Comparison of ENCODE assay signal across 19 cellular contexts in the genomic region with DNA sequence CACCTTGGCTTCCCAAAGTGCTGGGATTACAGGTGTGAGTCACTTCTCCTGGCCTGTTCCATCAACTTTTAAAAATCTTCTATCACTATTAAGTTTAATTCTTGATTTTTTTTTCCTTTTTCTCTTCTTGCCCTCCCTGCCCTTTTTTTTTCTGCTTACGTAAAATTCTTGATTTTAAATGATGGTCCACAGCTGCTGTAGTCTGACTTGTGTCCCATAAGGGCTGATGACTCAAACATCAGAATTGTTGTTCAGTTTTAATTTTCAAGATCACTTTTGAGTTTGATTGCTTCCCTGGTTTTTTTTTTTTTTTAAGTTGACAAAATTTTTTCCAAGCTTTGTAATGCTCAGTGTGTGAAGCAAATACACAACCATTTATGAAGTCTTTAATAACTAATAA.
DNase-seq lines count a peak whose midpoint lies in the region; ATAC-seq and TF ChIP-seq lines count a peak whose summit lies in the region.
"Had no signal": no experiment of that assay in that cellular context is flagged by ENCODE, and none has a peak within 500 bp of the region (broad histone marks: within the 10 kb centered on the region; RNA-seq: fewer than 3 reads in every experiment).

No MANE protein-coding gene starts in this region.

- no peak overlapping the region for H3K4me3 ChIP-seq in gastroesophageal sphincter
- H3K4me3 ChIP-seq: A549, GM23338 had no signal

- no peak for ATAC-seq in activated T-cell treated with anti-CD3 and anti-CD28 coated beads, Interleukin-2, amount 50 U/mL, for 72 hours (replicated peaks in 1 of 2)
- ATAC-seq in T-cell (replicated peaks in 1 of 4) (no peak), gastroesophageal sphincter (peak; percentile 67), omental fat pad (ENCODE audit: low FRiP score) (no peak), HG03571 (IDR thresholded peaks at IDR 0.05; ENCODE audit: unreplicated experiment) (no peak)
- no peak for ATAC-seq in stimulated activated memory B cell treated with anti-CD40 and anti-IgM and Interleukin-4, amounts not matched to agents 10 μg/mL and 1 μg/mL and 100 μg/mL, for 72 hours
- ATAC-seq: A549; CD8-positive, alpha-beta T cell; GM23338 had no signal

- peak overlapping the region; percentile 64 for H3K27ac Mint-ChIP-seq in activated T-cell treated with anti-CD3 and anti-CD28 coated beads, Interleukin-2, amount 50 U/mL, for 72 hours
- peak overlapping the region; percentile 70 to 97 for H3K27ac Mint-ChIP-seq in T-cell
- H3K27ac Mint-ChIP-seq in stimulated activated memory B cell treated with anti-CD40 and anti-IgM and Interleukin-4, amounts not matched to agents 10 μg/mL and 1 μg/mL and 100 μg/mL, for 72 hours: peak overlapping the region; percentile 25
- H3K27ac Mint-ChIP-seq: GM23338 had no signal

- POLR2A ChIA-PET in T-cell (lab: Charles Lee): interaction anchor here (0.6 to 0.7 kb wide), 3 partner anchors 11 to 527 kb away, joined by 3 to 5 read pairs (median 4); no protein-coding TSS in a partner anchor

- peaks cover 46% of the 10 kb centered on the region for H3K4me1 Mint-ChIP-seq in activated T-cell treated with anti-CD3 and anti-CD28 coated beads, Interleukin-2, amount 50 U/mL, for 72 hours (ENCODE audit: low read depth)
- H3K4me1 Mint-ChIP-seq in T-cell: peaks cover 34 to 43% (median 39%) of the 10 kb centered on the region in 3 donors
- H3K4me1 Mint-ChIP-seq in stimulated activated memory B cell treated with anti-CD40 and anti-IgM and Interleukin-4, amounts not matched to agents 10 μg/mL and 1 μg/mL and 100 μg/mL, for 72 hours: peaks cover 32% of the 10 kb centered on the region

- CTCF ChIA-PET in T-cell (lab: Charles Lee): interaction anchor here in 1 of 2 donors (0.7 to 1.1 kb wide), 2 partner anchors 10 to 14 kb away, joined by 3 to 4 read pairs; no protein-coding TSS in a partner anchor

- no peak for TF ChIP-seq EP300 in gastroesophageal sphincter (IDR thresholded peaks at IDR 0.05)

- H3K9me3 ChIP-seq in gastroesophageal sphincter: no peaks in the 10 kb centered on the region
- H3K9me3 ChIP-seq: A549 had no signal

- in situ Hi-C loops in KBM-7 (cut with MboI; ENCODE audit: low pct_unique_long_range_greater_than_20kb, low sequenced_read_pairs): no loop called here

- 20 to 50% methylated on average over 1 of the region's 1 CpG for WGBS in gastroesophageal sphincter (ENCODE audit: low coverage in 1 of 2), 2 donors

- H3K27me3 Mint-ChIP-seq in activated T-cell treated with anti-CD3 and anti-CD28 coated beads, Interleukin-2, amount 50 U/mL, for 72 hours (ENCODE audit: low read depth): no peaks in the 10 kb centered on the region
- no peaks in the 10 kb centered on the region for H3K27me3 Mint-ChIP-seq in T-cell
- H3K27me3 Mint-ChIP-seq in stimulated activated memory B cell treated with anti-CD40 and anti-IgM and Interleukin-4, amounts not matched to agents 10 μg/mL and 1 μg/mL and 100 μg/mL, for 72 hours: no peaks in the 10 kb centered on the region

- peaks cover 0 to 6% of the 10 kb centered on the region in 2 donors for H3K36me3 Mint-ChIP-seq in activated T-cell treated with anti-CD3 and anti-CD28 coated beads, Interleukin-2, amount 50 U/mL, for 72 hours (ENCODE audit: insufficient read depth in 2 of 2)
- peaks cover 15% of the 10 kb centered on the region for H3K36me3 Mint-ChIP-seq in T-cell
- H3K36me3 Mint-ChIP-seq in stimulated activated memory B cell treated with anti-CD40 and anti-IgM and Interleukin-4, amounts not matched to agents 10 μg/mL and 1 μg/mL and 100 μg/mL, for 72 hours: peaks cover 23% of the 10 kb centered on the region

- TF ChIP-seq CTCF in gastroesophageal sphincter (IDR thresholded peaks at IDR 0.05) (no peak), omental fat pad (IDR thresholded peaks at IDR 0.05) (no peak)

- no peak for DNase-seq in activated T-cell treated with anti-CD3 and anti-CD28 coated beads, Interleukin-2, amount 50 U/mL, for 72 hours
- DNase-seq in activated T-cell treated with anti-CD3 and anti-CD28 coated beads for 4 hours (no peak), T-cell (no peak), KBM-7 (no peak), omental fat pad (ENCODE audit: low spot score) (no peak)
- DNase-seq: activated CD8-positive, alpha-beta memory T cell treated with anti-CD3 and anti-CD28 coated beads, Interleukin-2, amount 50 U/mL, for 4 hours; activated naive CD4-positive, alpha-beta T cell treated with anti-CD3 and anti-CD28 coated beads, Interleukin-2, amount 50 U/mL, for 16 hours; CD8-positive, alpha-beta T cell; effector memory CD4-positive, alpha-beta T cell; immature natural killer cell; NCI-H187; NCI-H526; stimulated activated CD4-positive, alpha-beta T cell treated with anti-CD3 and anti-CD28 coated beads, Interleukin-2, amount 100 ng/mL, for 48 hours; stimulated activated CD8-positive, alpha-beta memory T cell treated with anti-CD3 and anti-CD28 coated beads, Interleukin-4, amount 100 ng/mL, for 48 hours had no signal

- no peaks in the 10 kb centered on the region for H3K9me3 Mint-ChIP-seq in activated T-cell treated with anti-CD3 and anti-CD28 coated beads, Interleukin-2, amount 50 U/mL, for 72 hours
- H3K9me3 Mint-ChIP-seq in T-cell: no peaks in the 10 kb centered on the region
- no peaks in the 10 kb centered on the region for H3K9me3 Mint-ChIP-seq in stimulated activated memory B cell treated with anti-CD40 and anti-IgM and Interleukin-4, amounts not matched to agents 10 μg/mL and 1 μg/mL and 100 μg/mL, for 72 hours
- H3K9me3 Mint-ChIP-seq: CD8-positive, alpha-beta T cell; GM23338; immature natural killer cell had no signal

- no peaks in the 10 kb centered on the region for H3K27me3 ChIP-seq in gastroesophageal sphincter

- H3K4me3 Mint-ChIP-seq in activated T-cell treated with anti-CD3 and anti-CD28 coated beads, Interleukin-2, amount 50 U/mL, for 72 hours: no peak overlapping the region
- H3K4me3 Mint-ChIP-seq in T-cell: no peak overlapping the region
- no peak overlapping the region for H3K4me3 Mint-ChIP-seq in stimulated activated memory B cell treated with anti-CD40 and anti-IgM and Interleukin-4, amounts not matched to agents 10 μg/mL and 1 μg/mL and 100 μg/mL, for 72 hours
- H3K4me3 Mint-ChIP-seq: CD8-positive, alpha-beta T cell; GM23338; immature natural killer cell had no signal

- no peaks in the 10 kb centered on the region for H3K36me3 ChIP-seq in gastroesophageal sphincter

- peak overlapping the region in 2 of 4 donors; percentile 12 to 43 for H3K27ac ChIP-seq in gastroesophageal sphincter
- H3K27ac ChIP-seq: A549 had no signal

- no peak for TF ChIP-seq POLR2A in gastroesophageal sphincter (IDR thresholded peaks at IDR 0.05)

- peaks cover 0 to 43% (median 0%) of the 10 kb centered on the region in 3 donors for H3K4me1 ChIP-seq in gastroesophageal sphincter

Comparison
In these comparisons a context has a peak if more than half of its experiments do, and no peak if none do; other contexts are left out.
1. H3K27ac Mint-ChIP-seq: peak in every context shown above with its lines; median percentile 84 in T-cell; 64 in activated T-cell treated with anti-CD3 and anti-CD28 coated beads, Interleukin-2, amount 50 U/mL, for 72 hours; 25 in stimulated activated memory B cell treated with anti-CD40 and anti-IgM and Interleukin-4, amounts not matched to agents 10 μg/mL and 1 μg/mL and 100 μg/mL, for 72 hours.